In genomic region chr3:123328851-123329635, GRCh38 we compare ENCODE assay signal across 8 cellular contexts.
A peak's percentile ranks its signal among the peaks of the same experiment; 100 is the strongest.
DNase-seq lines count a peak whose midpoint lies in the region; ATAC-seq and TF ChIP-seq lines count a peak whose summit lies in the region.

No MANE protein-coding gene starts in this region.

- BruUV-seq in Calu3 (replicated peaks; lab: Mats Ljungman, UMichigan) = no TSS peak

- H3K27ac Mint-ChIP-seq in Calu3 (ENCODE audit: unreplicated experiment) = no peak overlapping the region

- no peaks in the 10 kb centered on the region for H3K36me3 Mint-ChIP-seq in Calu3 (ENCODE audit: insufficient read depth, unreplicated experiment)

- DNase-seq in Calu3 (peak; percentile 85), HCEC 1CT (peak; percentile 43), NCI-H2196 (lab: John Stamatoyannopoulos, UW; ENCODE audit: unreplicated experiment) (peak; percentile 84), cardiac fibroblast (ENCODE audit: low read depth in 2 of 2) (peak; percentile 61 to 67), kidney glomerular epithelial cell (lab: John Stamatoyannopoulos, UW) (peak; percentile 43)
- peak; percentile 80 to 83 for DNase-seq in stimulated activated CD4-positive, alpha-beta T cell treated with anti-CD3 and anti-CD28 coated beads, Interleukin-2, amount 100 ng/mL, for 24 hours

- H3K9me3 Mint-ChIP-seq in Calu3 (ENCODE audit: low read depth, unreplicated experiment) = no peaks in the 10 kb centered on the region

- no peak overlapping the region for H3K4me3 ChIP-seq in cardiac fibroblast (replicated peaks in 1 of 2; ENCODE audit: low read depth in 2 of 2, low read length in 2 of 2)

- peaks cover 53% of the 10 kb centered on the region for H3K27me3 Mint-ChIP-seq in Calu3 (ENCODE audit: unreplicated experiment)

- intact Hi-C loops in Calu3 (cut with micrococcal nuclease; ENCODE audit: unreplicated experiment) = loop anchor here (1.0 to 5.0 kb wide), 2 partner anchors 160 to 223 kb away; no protein-coding TSS in a partner anchor

- H3K4me1 Mint-ChIP-seq in Calu3 (ENCODE audit: low read depth, unreplicated experiment) = no peaks in the 10 kb centered on the region

- CTCF ChIA-PET in Calu3 (lab: Charles Lee) = interaction anchor here (1.6 kb wide), 1 partner anchor 160 kb away, joined by 14 read pairs; no protein-coding TSS in a partner anchor

- no peak overlapping the region for H3K4me3 Mint-ChIP-seq in Calu3 (ENCODE audit: low read depth, unreplicated experiment)

- TF ChIP-seq CTCF in Calu3 (IDR thresholded peaks at IDR 0.05; ENCODE audit: unreplicated experiment) (peak; percentile 83), cardiac fibroblast (IDR thresholded peaks at IDR 0.05; ENCODE audit: low read depth, low read length) (peak; percentile 96)

- peak; percentile 54 to 68 for ATAC-seq in activated CD4-positive, CD25-positive, alpha-beta regulatory T cell treated with anti-CD3 and anti-CD28 coated beads, Interleukin-2, amount 50 U/mL, for 24 hours
- no peak for ATAC-seq in HG02571 (IDR thresholded peaks at IDR 0.05; ENCODE audit: unreplicated experiment)
